25 cellular contexts compared by ENCODE assay signal in genomic region chr15:30008156-30008555, GRCh38.
"Had no signal": no experiment of that assay in that cellular context is flagged by ENCODE, and none has a peak within 500 bp of the region (broad histone marks: within the 10 kb centered on the region; RNA-seq: fewer than 3 reads in every experiment).

No MANE protein-coding gene starts in this region.

- DNase-seq: activated B cell treated with CpG ODN at 0.5 μM for 24 hours; activated CD4-positive, alpha-beta T cell treated with anti-CD3 and anti-CD28 coated beads for 48 hours; activated CD4-positive, alpha-beta T cell treated with anti-CD3 and anti-CD28 coated beads, Interleukin-2, amount 50 U/mL, for 1 hour; activated CD4-positive, alpha-beta T cell treated with anti-CD3 and anti-CD28 coated beads, Interleukin-2, amount 50 U/mL, for 48 hours; activated CD8-positive, alpha-beta memory T cell treated with anti-CD3 and anti-CD28 coated beads for 24 hours; activated CD8-positive, alpha-beta T cell treated with anti-CD3 and anti-CD28 coated beads for 36 hours; activated effector memory CD4-positive, alpha-beta T cell treated with Interleukin-2 at 50 U/mL for 16 hours; activated gamma-delta T cell treated with Interleukin-2 at 50 U/mL for 16 hours; activated naive CD4-positive, alpha-beta T cell treated with anti-CD3 and anti-CD28 coated beads, Interleukin-2, amount 50 U/mL, for 16 hours; activated naive CD4-positive, alpha-beta T cell treated with Interleukin-2 at 50 U/mL for 16 hours; activated T-cell treated with anti-CD3 and anti-CD28 coated beads, Interleukin-2, amount 50 U/mL, for 4 hours; adrenal gland; anterior cingulate cortex; brain microvascular endothelial cell; effector CD8-positive, alpha-beta T cell; esophagus squamous epithelium; foreskin melanocyte; heart right ventricle; T-helper 1 cell; T-helper 17 cell; T1000; WERI-Rb-1 had no signal

- ATAC-seq: activated CD4-positive, CD25-positive, alpha-beta regulatory T cell treated with anti-CD3 and anti-CD28 coated beads, Interleukin-2, amount 50 U/mL, for 24 hours; activated CD8-positive, alpha-beta T cell treated with anti-CD3 and anti-CD28 coated beads for 36 hours; activated T-cell treated with anti-CD3 and anti-CD28 coated beads, Interleukin-2, amount 50 U/mL, for 4 hours; activated T-helper 17 cell treated with anti-CD3 and anti-CD28 coated beads, Interleukin-2, amount 50 U/mL, for 72 hours; gastroesophageal sphincter; heart right ventricle; T-helper 17 cell had no signal

- H3K4me3 ChIP-seq: adrenal gland, esophagus squamous epithelium, gastroesophageal sphincter, heart right ventricle had no signal
